Comparison of ENCODE assay signal across 8 cellular contexts in the genomic region with DNA sequence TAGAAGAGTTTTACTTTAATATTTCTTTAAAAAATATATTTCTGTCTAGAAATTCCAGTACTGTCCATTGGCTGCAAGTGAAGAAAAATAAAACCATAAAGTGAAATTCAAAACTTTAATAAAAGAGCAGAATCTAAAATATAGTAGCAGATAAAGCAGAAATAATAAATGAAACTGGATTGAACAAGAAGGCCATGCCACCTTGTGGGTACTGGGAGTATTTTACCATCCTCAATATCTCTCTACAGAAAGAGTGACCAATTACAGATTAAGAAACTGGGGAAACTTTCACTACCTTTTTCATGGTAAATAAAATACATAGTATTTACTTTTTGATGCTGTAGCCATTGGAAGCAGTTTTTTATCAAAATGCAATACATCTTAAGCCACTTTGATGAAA.
DNase-seq lines count a peak whose midpoint lies in the region; TF ChIP-seq lines count a peak whose summit lies in the region.

No MANE protein-coding gene starts in this region.

- TF ChIP-seq CTCF in AG10803 (conservative IDR thresholded peaks at IDR 0.05; ENCODE audit: low read length) (peak; percentile 51), GM20000 (IDR thresholded peaks at IDR 0.05; ENCODE audit: extremely low read depth, missing control alignments) (no peak), epithelial cell of proximal tubule (conservative IDR thresholded peaks at IDR 0.05; ENCODE audit: low read depth, low read length) (peak; percentile 74)

- H3K27ac Mint-ChIP-seq in activated CD4-positive, alpha-beta T cell treated with anti-CD3 and anti-CD28 coated beads, Interleukin-2, amount 10 ng/mL, durations not matched to agents 24 days and 14 days: no peak overlapping the region

- no peaks in the 10 kb centered on the region for H3K36me3 Mint-ChIP-seq in activated CD4-positive, alpha-beta T cell treated with anti-CD3 and anti-CD28 coated beads, Interleukin-2, amount 10 ng/mL, durations not matched to agents 24 days and 14 days (ENCODE audit: low read depth)

- intact Hi-C loops in activated CD4-positive, alpha-beta T cell treated with anti-CD3 and anti-CD28 coated beads, Interleukin-2, amount 10 ng/mL, durations not matched to agents 24 days and 14 days (cut with micrococcal nuclease): loop anchor here (10.0 kb wide), 1 partner anchor 176 kb away; no protein-coding TSS in a partner anchor

- no peak overlapping the region for H3K4me3 ChIP-seq in AG10803 (ENCODE audit: low read length)
- no peak overlapping the region for H3K4me3 ChIP-seq in epithelial cell of proximal tubule (ENCODE audit: low read depth, low read length)

- DNase-seq in AG10803 (ENCODE audit: low read depth): peak; percentile 10
- DNase-seq in GM20000 (ENCODE audit: low spot score): peak; percentile 20
- DNase-seq in NCI-H82 (lab: John Stamatoyannopoulos, UW): peak; percentile 65
- DNase-seq in epithelial cell of proximal tubule (ENCODE audit: low read depth): no peak
- DNase-seq in superior temporal gyrus (ENCODE audit: extremely low spot score): peak; percentile 55
- DNase-seq in activated CD4-positive, alpha-beta T cell treated with anti-CD3 and anti-CD28 coated beads, Interleukin-2, amount 10 ng/mL, durations not matched to agents 24 days and 14 days: no peak
- DNase-seq in NCI-H1930 (lab: John Stamatoyannopoulos, UW): no peak
- no peak for DNase-seq in stimulated activated CD4-positive, alpha-beta T cell treated with anti-CD3 and anti-CD28 coated beads, Interleukin-4, amount 100 ng/mL, for 24 hours

- peaks cover 5% of the 10 kb centered on the region for H3K9me3 Mint-ChIP-seq in activated CD4-positive, alpha-beta T cell treated with anti-CD3 and anti-CD28 coated beads, Interleukin-2, amount 10 ng/mL, durations not matched to agents 24 days and 14 days

- no peaks in the 10 kb centered on the region for H3K27me3 Mint-ChIP-seq in activated CD4-positive, alpha-beta T cell treated with anti-CD3 and anti-CD28 coated beads, Interleukin-2, amount 10 ng/mL, durations not matched to agents 24 days and 14 days

- H3K4me3 Mint-ChIP-seq in activated CD4-positive, alpha-beta T cell treated with anti-CD3 and anti-CD28 coated beads, Interleukin-2, amount 10 ng/mL, durations not matched to agents 24 days and 14 days: no peak overlapping the region

- peaks cover 24% of the 10 kb centered on the region for H3K4me1 Mint-ChIP-seq in activated CD4-positive, alpha-beta T cell treated with anti-CD3 and anti-CD28 coated beads, Interleukin-2, amount 10 ng/mL, durations not matched to agents 24 days and 14 days

Comparison
In these comparisons a context has a peak if more than half of its experiments do, and no peak if none do; other contexts are left out.
1. DNase-seq: peak in AG10803 (single experiment), GM20000 (single experiment), NCI-H82 (single experiment) and superior temporal gyrus (single experiment); none in epithelial cell of proximal tubule (single experiment), activated CD4-positive, alpha-beta T cell treated with anti-CD3 and anti-CD28 coated beads, Interleukin-2, amount 10 ng/mL, durations not matched to agents 24 days and 14 days (single experiment), NCI-H1930 (0 of 2) and stimulated activated CD4-positive, alpha-beta T cell treated with anti-CD3 and anti-CD28 coated beads, Interleukin-4, amount 100 ng/mL, for 24 hours (single experiment).